Comparison of ENCODE assay signal across 25 cellular contexts in the genomic region with DNA sequence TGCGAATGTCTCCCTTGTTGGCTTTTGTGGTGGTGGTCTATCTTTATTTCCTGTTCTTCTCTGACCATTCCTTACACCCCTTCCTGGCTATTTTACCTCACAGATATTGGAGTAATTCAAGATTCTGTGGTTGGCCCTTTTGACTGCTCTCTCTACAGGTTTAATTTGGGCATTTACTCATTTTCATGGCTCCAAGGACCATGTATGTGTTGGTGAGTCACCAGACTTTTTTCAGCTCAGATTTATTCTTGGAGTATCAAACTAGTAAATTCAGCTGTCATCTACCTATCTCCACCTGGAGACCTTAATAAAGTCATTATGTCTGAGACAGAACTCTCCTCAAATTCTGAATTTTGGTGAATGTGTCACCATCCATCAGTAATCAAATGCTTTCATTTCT.
"Had no signal": no experiment of that assay in that cellular context is flagged by ENCODE, and none has a peak within 500 bp of the region (broad histone marks: within the 10 kb centered on the region; RNA-seq: fewer than 3 reads in every experiment).

No MANE protein-coding gene starts in this region.

- H3K27ac Mint-ChIP-seq: nephron; neural progenitor cell; stimulated activated naive B cell treated with anti-CD40 and anti-IgM and Interleukin-4, amounts not matched to agents 10 μg/mL and 1 μg/mL and 100 μg/mL, for 72 hours had no signal

- H3K9me3 ChIP-seq: lower lobe of right lung, neutrophil, right atrium auricular region, stomach, testis, thyroid gland, transverse colon, upper lobe of left lung, vagina had no signal

- H3K9me3 Mint-ChIP-seq: naive thymus-derived CD8-positive, alpha-beta T cell; nephron; neural progenitor cell; stimulated activated naive B cell treated with anti-CD40 and anti-IgM and Interleukin-4, amounts not matched to agents 10 μg/mL and 1 μg/mL and 100 μg/mL, for 72 hours had no signal

- DNase-seq: islet precursor cell; left cardiac atrium; lower lobe of right lung; mammary epithelial cell; mesenchymal stem cell; naive thymus-derived CD8-positive, alpha-beta T cell; occipital lobe; stimulated activated CD4-positive, alpha-beta T cell treated with anti-CD3 and anti-CD28 coated beads, Interleukin-12 subunit alpha, Interleukin-12 subunit beta, amount 100 ng/mL, for 4 hours; stimulated activated CD4-positive, alpha-beta T cell treated with anti-CD3 and anti-CD28 coated beads, Interleukin-15, amount 100 ng/mL, for 24 hours; stimulated activated CD4-positive, alpha-beta T cell treated with anti-CD3 and anti-CD28 coated beads, Interleukin-2, amount 100 ng/mL, for 24 hours; stimulated activated CD4-positive, alpha-beta T cell treated with anti-CD3 and anti-CD28 coated beads, Interleukin-4, amount 100 ng/mL, for 1 hour; stimulated activated naive B cell treated with anti-CD40 and anti-IgM and Interleukin-4, amounts not matched to agents 10 μg/mL and 1 μg/mL and 100 μg/mL, for 72 hours; stimulated activated naive CD8-positive, alpha-beta T cell treated with anti-CD3 and anti-CD28 coated beads, Interleukin-15, Interleukin-2, amounts not matched to agents 100 U/mL and 50 U/mL, for 24 hours; stomach; testis; thyroid gland; transverse colon; upper lobe of left lung had no signal

- ATAC-seq: left cardiac atrium; left lobe of liver; lower lobe of right lung; naive thymus-derived CD8-positive, alpha-beta T cell; sciatic nerve; stimulated activated naive B cell treated with anti-CD40 and anti-IgM and Interleukin-4, amounts not matched to agents 10 μg/mL and 1 μg/mL and 100 μg/mL, for 72 hours; stimulated activated naive CD8-positive, alpha-beta T cell treated with anti-CD3 and anti-CD28 coated beads, Interleukin-15, Interleukin-2, amounts not matched to agents 100 U/mL and 50 U/mL, for 24 hours had no signal

- H3K4me1 Mint-ChIP-seq: nephron, neural progenitor cell had no signal

- H3K27me3 Mint-ChIP-seq: naive thymus-derived CD8-positive, alpha-beta T cell; stimulated activated naive B cell treated with anti-CD40 and anti-IgM and Interleukin-4, amounts not matched to agents 10 μg/mL and 1 μg/mL and 100 μg/mL, for 72 hours had no signal

- H3K4me3 Mint-ChIP-seq: naive thymus-derived CD8-positive, alpha-beta T cell; nephron; neural progenitor cell; stimulated activated naive B cell treated with anti-CD40 and anti-IgM and Interleukin-4, amounts not matched to agents 10 μg/mL and 1 μg/mL and 100 μg/mL, for 72 hours had no signal
